1 cellular context compared by ENCODE assay signal in genomic region chr9:126893079-126893478, GRCh38.
TF ChIP-seq lines count a peak whose summit lies in the region.

No MANE protein-coding gene starts in this region.

TF ChIP-seq in WTC11, 78 proteins besides CTCF, POLR2A, EP300 and RAD21:
- TF ChIP-seq ZNF263 (CRISPR knock-in tag; IDR thresholded peaks at IDR 0.05; ENCODE audit: low read depth) (no peak), JAZF1 (CRISPR knock-in tag; IDR thresholded peaks at IDR 0.05) (no peak), ZSCAN18 (CRISPR knock-in tag; IDR thresholded peaks at IDR 0.05) (no peak), MLX (CRISPR knock-in tag; IDR thresholded peaks at IDR 0.05) (no peak), ZNF121 (CRISPR knock-in tag; IDR thresholded peaks at IDR 0.05) (no peak), ELF4 (CRISPR knock-in tag; IDR thresholded peaks at IDR 0.05; ENCODE audit: low read depth) (no peak), ATF3 (CRISPR knock-in tag; conservative IDR thresholded peaks at IDR 0.05) (no peak), SP1 (CRISPR knock-in tag; conservative IDR thresholded peaks at IDR 0.05) (no peak), ZBTB43 (CRISPR knock-in tag; IDR thresholded peaks at IDR 0.05) (no peak), RORB (CRISPR knock-in tag; IDR thresholded peaks at IDR 0.05) (no peak), E2F4 (CRISPR knock-in tag; IDR thresholded peaks at IDR 0.05; ENCODE audit: borderline replicate concordance, low read depth) (no peak)
TF ChIP-seq in WTC11: peak in this region for 0.
